Comparison of ENCODE assay signal across 8 cellular contexts in genomic region chr12:6689000-6689882, GRCh38. TPM values are rescaled to one million over a fixed set of nuclear protein-coding genes. Genes with fewer than 3 reads are reported as not detected.
DNase-seq lines count a peak whose midpoint lies in the region; ATAC-seq lines count a peak whose summit lies in the region.

Gene ZNF384, minus strand, starts transcription at chr12:6689375. Its CDS starts 9,855 bp downstream, at chr12:6679520.

- H3K27ac ChIP-seq in rectal smooth muscle tissue (ENCODE audit: low read depth, low read length) = peak within 1 kb of the TSS; percentile 98
- peak within 1 kb of the TSS; percentile 70 to 79 for H3K27ac ChIP-seq in aorta (ENCODE audit: low read depth in 1 of 2, low read length in 2 of 2)

- H3K27me3 ChIP-seq in rectal smooth muscle tissue (ENCODE audit: control insufficient read depth, insufficient read depth, low read length) = no peaks in the 10 kb centered on the region
- H3K27me3 ChIP-seq in aorta (ENCODE audit: control insufficient read depth in 1 of 2, insufficient read depth in 2 of 2, low read length in 1 of 2) = no peaks in the 10 kb centered on the region

- DNase-seq in NCI-H2081 (lab: John Stamatoyannopoulos, UW) (peak; percentile 99), T1000 (lab: John Stamatoyannopoulos, UW) (peak; percentile 93), astrocyte of the hippocampus (ENCODE audit: low read depth, low spot score) (peak; percentile 99), hepatic stellate cell (ENCODE audit: low spot score) (peak; percentile 98), aorta (peak; percentile 98)

- peaks cover 22% of the 10 kb centered on the region for H3K4me1 ChIP-seq in rectal smooth muscle tissue (ENCODE audit: control insufficient read depth, insufficient read depth, low read length)
- no peaks in the 10 kb centered on the region for H3K4me1 ChIP-seq in aorta (ENCODE audit: control insufficient read depth in 1 of 2, insufficient read depth in 2 of 2, low read length in 2 of 2)

- intact Hi-C loops in aorta (cut with DNase I) = loop anchor here in 1 of 2 donors (1.0 to 5.0 kb wide), 2 partner anchors 26 to 33 kb away; partner anchors contain the start of genes COPS7A and ING4

- ATAC-seq in GM18508 (IDR thresholded peaks at IDR 0.05; ENCODE audit: insufficient read depth, unreplicated experiment) (peak; percentile 50), HG03025 (IDR thresholded peaks at IDR 0.05; ENCODE audit: low FRiP score, unreplicated experiment) (peak; percentile 88), aorta (ENCODE audit: low FRiP score) (peak; percentile 95)

- H3K4me3 ChIP-seq in rectal smooth muscle tissue (ENCODE audit: low read length) (peak within 1 kb of the TSS; percentile 96), aorta (ENCODE audit: low read length in 2 of 2) (peak within 1 kb of the TSS; percentile 71 to 81)

- H3K9ac ChIP-seq in rectal smooth muscle tissue (ENCODE audit: low read length) = peak within 1 kb of the TSS; percentile 63

- WGBS in aorta, 2 donors = 1% methylated on average over 53 to 72 of the region's 72 CpGs

- peaks cover 2% of the 10 kb centered on the region for H3K36me3 ChIP-seq in rectal smooth muscle tissue (ENCODE audit: control insufficient read depth, insufficient read depth, low read length)
- no peaks in the 10 kb centered on the region for H3K36me3 ChIP-seq in aorta (ENCODE audit: control insufficient read depth in 1 of 2, insufficient read depth in 2 of 2, low read length in 1 of 2)

- H3K9me3 ChIP-seq in aorta (ENCODE audit: control insufficient read depth, low read length) = no peaks in the 10 kb centered on the region

RNA-seq across cellular contexts. Expression of gene ZNF384, which starts in this region (rescaled TPM):
- 10 to 100 TPM; 54.4 to 66.7 TPM for total RNA-seq in aorta
- 10 to 100 TPM; 23.2 to 49.3 TPM for polyA plus RNA-seq in aorta

Comparison
In these comparisons a context has a peak if more than half of its experiments do, and no peak if none do; other contexts are left out.
1. Peak in every context shown above with its lines: DNase-seq, ATAC-seq, H3K4me3 ChIP-seq and H3K27ac ChIP-seq.